ENCODE assay signal across 1 cellular context in the genomic region with DNA sequence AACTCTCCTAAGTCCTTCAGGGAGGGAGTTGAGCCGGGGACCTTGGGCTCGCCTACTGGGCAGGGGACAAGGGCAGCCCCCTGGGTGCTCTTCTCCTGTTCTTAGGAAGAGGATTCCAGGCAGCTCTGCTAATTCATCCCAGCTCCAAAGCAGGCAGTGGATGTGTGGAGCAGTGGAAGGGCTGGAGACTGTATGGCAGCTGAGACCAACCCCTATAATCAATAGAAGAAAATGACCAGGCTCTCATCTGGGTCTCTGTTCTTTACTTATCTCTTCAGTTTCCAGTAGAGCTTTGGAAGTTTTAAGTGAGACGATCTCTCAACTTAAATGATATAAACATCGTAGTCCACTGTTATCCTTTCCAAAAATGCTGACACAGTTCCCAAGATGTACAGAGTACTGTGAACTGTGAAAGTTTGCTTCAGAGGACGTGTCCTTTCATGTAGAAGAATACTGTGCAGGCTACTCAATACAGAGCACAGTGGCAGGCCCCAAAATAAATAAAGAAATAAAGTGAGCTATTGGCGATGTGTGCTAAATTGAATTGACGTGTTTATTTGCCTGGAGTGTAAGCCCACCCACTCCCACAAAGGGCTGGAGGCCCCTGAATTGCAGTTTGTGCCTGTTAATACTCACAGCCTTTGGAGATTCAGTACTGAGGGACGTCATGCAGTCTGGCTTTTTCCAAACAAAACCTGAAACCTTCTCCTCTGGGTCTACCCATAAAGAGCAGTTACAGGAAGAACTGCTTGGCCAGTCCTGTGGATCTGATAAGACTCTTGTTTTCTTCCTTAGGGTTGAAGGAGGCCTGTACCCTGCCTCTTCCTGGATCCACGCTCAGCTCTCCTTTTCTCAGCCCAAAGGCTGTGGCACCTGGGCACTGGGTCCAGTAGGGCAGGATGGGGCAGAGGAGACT.
TF ChIP-seq lines count a peak whose summit lies in the region.

No MANE protein-coding gene starts in this region.

TF ChIP-seq in HepG2, 621 proteins besides CTCF, POLR2A, EP300 and RAD21 (continued from another document):
- TF ChIP-seq JARID2 (CRISPR knock-in tag; IDR thresholded peaks at IDR 0.05; ENCODE audit: insufficient replicate concordance) (no peak), CBX5 (CRISPR knock-in tag; IDR thresholded peaks at IDR 0.05; ENCODE audit: borderline replicate concordance) (no peak), FOXC1 (CRISPR knock-in tag; IDR thresholded peaks at IDR 0.05; ENCODE audit: borderline replicate concordance) (no peak), ZBTB38 (CRISPR knock-in tag; IDR thresholded peaks at IDR 0.05) (no peak), ZNF660 (CRISPR knock-in tag; IDR thresholded peaks at IDR 0.05; ENCODE audit: borderline replicate concordance, low read depth) (no peak), KLF15 (CRISPR knock-in tag; IDR thresholded peaks at IDR 0.05; ENCODE audit: borderline replicate concordance) (no peak), RARG (CRISPR knock-in tag; IDR thresholded peaks at IDR 0.05; ENCODE audit: low read depth) (no peak), ZNF550 (CRISPR knock-in tag; IDR thresholded peaks at IDR 0.05; ENCODE audit: borderline replicate concordance) (no peak), ATF7-NPFF (CRISPR knock-in tag; IDR thresholded peaks at IDR 0.05; ENCODE audit: low read depth) (0 out of 2 replicates have a peak, but pooled peaks have one; percentile 8), EHMT2 (IDR thresholded peaks at IDR 0.05; ENCODE audit: borderline replicate concordance, low read depth, low read length) (no peak), ZNF33B (CRISPR knock-in tag; IDR thresholded peaks at IDR 0.05) (no peak), ZNF790 (CRISPR knock-in tag; IDR thresholded peaks at IDR 0.05; ENCODE audit: borderline replicate concordance) (no peak), TMF1 (CRISPR knock-in tag; IDR thresholded peaks at IDR 0.05; ENCODE audit: low read depth) (no peak), ZNF879 (CRISPR knock-in tag; IDR thresholded peaks at IDR 0.05) (no peak), NFATC3 (CRISPR knock-in tag; IDR thresholded peaks at IDR 0.05) (no peak), CEBPB (IDR thresholded peaks at IDR 0.05; ENCODE audit: borderline replicate concordance, low read depth, low read length) (no peak), ZNF12 (CRISPR knock-in tag; IDR thresholded peaks at IDR 0.05) (no peak), BORCS8-MEF2B (CRISPR knock-in tag; IDR thresholded peaks at IDR 0.05) (no peak), YY1 (IDR thresholded peaks at IDR 0.05; ENCODE audit: insufficient read depth, insufficient replicate concordance, low read depth, low read length) (no peak), NFE2L2 (IDR thresholded peaks at IDR 0.05; ENCODE audit: low read length) (no peak), ERF (CRISPR knock-in tag; IDR thresholded peaks at IDR 0.05) (no peak)
- TF ChIP-seq, protein P1, sequence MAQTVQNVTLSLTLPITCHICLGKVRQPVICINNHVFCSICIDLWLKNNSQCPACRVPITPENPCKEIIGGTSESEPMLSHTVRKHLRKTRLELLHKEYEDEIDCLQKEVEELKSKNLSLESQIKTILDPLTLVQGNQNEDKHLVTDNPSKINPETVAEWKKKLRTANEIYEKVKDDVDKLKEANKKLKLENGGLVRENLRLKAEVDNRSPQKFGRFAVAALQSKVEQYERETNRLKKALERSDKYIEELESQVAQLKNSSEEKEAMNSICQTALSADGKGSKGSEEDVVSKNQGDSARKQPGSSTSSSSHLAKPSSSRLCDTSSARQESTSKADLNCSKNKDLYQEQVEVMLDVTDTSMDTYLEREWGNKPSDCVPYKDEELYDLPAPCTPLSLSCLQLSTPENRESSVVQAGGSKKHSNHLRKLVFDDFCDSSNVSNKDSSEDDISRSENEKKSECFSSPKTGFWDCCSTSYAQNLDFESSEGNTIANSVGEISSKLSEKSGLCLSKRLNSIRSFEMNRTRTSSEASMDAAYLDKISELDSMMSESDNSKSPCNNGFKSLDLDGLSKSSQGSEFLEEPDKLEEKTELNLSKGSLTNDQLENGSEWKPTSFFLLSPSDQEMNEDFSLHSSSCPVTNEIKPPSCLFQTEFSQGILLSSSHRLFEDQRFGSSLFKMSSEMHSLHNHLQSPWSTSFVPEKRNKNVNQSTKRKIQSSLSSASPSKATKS (CRISPR knock-in tag; IDR thresholded peaks at IDR 0.05) = no peak
- TF ChIP-seq, protein P2, sequence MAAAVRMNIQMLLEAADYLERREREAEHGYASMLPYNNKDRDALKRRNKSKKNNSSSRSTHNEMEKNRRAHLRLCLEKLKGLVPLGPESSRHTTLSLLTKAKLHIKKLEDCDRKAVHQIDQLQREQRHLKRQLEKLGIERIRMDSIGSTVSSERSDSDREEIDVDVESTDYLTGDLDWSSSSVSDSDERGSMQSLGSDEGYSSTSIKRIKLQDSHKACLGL (CRISPR knock-in tag; IDR thresholded peaks at IDR 0.05) = no peak
- TF ChIP-seq, protein P3, sequence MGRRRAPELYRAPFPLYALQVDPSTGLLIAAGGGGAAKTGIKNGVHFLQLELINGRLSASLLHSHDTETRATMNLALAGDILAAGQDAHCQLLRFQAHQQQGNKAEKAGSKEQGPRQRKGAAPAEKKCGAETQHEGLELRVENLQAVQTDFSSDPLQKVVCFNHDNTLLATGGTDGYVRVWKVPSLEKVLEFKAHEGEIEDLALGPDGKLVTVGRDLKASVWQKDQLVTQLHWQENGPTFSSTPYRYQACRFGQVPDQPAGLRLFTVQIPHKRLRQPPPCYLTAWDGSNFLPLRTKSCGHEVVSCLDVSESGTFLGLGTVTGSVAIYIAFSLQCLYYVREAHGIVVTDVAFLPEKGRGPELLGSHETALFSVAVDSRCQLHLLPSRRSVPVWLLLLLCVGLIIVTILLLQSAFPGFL (CRISPR knock-in tag; IDR thresholded peaks at IDR 0.05) = no peak
- TF ChIP-seq, protein P4, sequence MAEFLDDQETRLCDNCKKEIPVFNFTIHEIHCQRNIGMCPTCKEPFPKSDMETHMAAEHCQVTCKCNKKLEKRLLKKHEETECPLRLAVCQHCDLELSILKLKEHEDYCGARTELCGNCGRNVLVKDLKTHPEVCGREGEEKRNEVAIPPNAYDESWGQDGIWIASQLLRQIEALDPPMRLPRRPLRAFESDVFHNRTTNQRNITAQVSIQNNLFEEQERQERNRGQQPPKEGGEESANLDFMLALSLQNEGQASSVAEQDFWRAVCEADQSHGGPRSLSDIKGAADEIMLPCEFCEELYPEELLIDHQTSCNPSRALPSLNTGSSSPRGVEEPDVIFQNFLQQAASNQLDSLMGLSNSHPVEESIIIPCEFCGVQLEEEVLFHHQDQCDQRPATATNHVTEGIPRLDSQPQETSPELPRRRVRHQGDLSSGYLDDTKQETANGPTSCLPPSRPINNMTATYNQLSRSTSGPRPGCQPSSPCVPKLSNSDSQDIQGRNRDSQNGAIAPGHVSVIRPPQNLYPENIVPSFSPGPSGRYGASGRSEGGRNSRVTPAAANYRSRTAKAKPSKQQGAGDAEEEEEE (CRISPR knock-in tag; IDR thresholded peaks at IDR 0.05; ENCODE audit: borderline replicate concordance) = no peak
- TF ChIP-seq, protein P5, sequence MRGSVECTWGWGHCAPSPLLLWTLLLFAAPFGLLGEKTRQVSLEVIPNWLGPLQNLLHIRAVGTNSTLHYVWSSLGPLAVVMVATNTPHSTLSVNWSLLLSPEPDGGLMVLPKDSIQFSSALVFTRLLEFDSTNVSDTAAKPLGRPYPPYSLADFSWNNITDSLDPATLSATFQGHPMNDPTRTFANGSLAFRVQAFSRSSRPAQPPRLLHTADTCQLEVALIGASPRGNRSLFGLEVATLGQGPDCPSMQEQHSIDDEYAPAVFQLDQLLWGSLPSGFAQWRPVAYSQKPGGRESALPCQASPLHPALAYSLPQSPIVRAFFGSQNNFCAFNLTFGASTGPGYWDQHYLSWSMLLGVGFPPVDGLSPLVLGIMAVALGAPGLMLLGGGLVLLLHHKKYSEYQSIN (CRISPR knock-in tag; IDR thresholded peaks at IDR 0.05; ENCODE audit: borderline replicate concordance) = no peak
- TF ChIP-seq, protein P6, sequence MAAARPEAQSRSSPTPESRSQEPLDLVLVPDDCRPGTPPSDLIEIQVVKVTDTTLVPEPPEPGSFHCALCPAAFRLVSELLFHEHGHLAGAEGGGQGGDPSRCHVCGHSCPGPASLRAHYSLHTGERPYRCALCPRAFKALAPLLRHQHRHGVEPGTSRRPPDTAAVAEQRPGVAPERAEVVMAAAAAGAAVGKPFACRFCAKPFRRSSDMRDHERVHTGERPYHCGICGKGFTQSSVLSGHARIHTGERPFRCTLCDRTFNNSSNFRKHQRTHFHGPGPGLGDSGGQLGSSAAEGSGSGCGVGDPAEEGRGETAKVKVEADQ (CRISPR knock-in tag; IDR thresholded peaks at IDR 0.05; ENCODE audit: borderline replicate concordance) = no peak
- TF ChIP-seq, protein P7, sequence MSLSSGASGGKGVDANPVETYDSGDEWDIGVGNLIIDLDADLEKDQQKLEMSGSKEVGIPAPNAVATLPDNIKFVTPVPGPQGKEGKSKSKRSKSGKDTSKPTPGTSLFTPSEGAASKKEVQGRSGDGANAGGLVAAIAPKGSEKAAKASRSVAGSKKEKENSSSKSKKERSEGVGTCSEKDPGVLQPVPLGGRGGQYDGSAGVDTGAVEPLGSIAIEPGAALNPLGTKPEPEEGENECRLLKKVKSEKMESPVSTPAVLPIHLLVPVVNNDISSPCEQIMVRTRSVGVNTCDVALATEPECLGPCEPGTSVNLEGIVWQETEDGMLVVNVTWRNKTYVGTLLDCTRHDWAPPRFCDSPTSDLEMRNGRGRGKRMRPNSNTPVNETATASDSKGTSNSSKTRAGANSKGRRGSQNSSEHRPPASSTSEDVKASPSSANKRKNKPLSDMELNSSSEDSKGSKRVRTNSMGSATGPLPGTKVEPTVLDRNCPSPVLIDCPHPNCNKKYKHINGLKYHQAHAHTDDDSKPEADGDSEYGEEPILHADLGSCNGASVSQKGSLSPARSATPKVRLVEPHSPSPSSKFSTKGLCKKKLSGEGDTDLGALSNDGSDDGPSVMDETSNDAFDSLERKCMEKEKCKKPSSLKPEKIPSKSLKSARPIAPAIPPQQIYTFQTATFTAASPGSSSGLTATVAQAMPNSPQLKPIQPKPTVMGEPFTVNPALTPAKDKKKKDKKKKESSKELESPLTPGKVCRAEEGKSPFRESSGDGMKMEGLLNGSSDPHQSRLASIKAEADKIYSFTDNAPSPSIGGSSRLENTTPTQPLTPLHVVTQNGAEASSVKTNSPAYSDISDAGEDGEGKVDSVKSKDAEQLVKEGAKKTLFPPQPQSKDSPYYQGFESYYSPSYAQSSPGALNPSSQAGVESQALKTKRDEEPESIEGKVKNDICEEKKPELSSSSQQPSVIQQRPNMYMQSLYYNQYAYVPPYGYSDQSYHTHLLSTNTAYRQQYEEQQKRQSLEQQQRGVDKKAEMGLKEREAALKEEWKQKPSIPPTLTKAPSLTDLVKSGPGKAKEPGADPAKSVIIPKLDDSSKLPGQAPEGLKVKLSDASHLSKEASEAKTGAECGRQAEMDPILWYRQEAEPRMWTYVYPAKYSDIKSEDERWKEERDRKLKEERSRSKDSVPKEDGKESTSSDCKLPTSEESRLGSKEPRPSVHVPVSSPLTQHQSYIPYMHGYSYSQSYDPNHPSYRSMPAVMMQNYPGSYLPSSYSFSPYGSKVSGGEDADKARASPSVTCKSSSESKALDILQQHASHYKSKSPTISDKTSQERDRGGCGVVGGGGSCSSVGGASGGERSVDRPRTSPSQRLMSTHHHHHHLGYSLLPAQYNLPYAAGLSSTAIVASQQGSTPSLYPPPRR (CRISPR knock-in tag; IDR thresholded peaks at IDR 0.05; ENCODE audit: borderline replicate concordance) = no peak
- TF ChIP-seq, protein P8, sequence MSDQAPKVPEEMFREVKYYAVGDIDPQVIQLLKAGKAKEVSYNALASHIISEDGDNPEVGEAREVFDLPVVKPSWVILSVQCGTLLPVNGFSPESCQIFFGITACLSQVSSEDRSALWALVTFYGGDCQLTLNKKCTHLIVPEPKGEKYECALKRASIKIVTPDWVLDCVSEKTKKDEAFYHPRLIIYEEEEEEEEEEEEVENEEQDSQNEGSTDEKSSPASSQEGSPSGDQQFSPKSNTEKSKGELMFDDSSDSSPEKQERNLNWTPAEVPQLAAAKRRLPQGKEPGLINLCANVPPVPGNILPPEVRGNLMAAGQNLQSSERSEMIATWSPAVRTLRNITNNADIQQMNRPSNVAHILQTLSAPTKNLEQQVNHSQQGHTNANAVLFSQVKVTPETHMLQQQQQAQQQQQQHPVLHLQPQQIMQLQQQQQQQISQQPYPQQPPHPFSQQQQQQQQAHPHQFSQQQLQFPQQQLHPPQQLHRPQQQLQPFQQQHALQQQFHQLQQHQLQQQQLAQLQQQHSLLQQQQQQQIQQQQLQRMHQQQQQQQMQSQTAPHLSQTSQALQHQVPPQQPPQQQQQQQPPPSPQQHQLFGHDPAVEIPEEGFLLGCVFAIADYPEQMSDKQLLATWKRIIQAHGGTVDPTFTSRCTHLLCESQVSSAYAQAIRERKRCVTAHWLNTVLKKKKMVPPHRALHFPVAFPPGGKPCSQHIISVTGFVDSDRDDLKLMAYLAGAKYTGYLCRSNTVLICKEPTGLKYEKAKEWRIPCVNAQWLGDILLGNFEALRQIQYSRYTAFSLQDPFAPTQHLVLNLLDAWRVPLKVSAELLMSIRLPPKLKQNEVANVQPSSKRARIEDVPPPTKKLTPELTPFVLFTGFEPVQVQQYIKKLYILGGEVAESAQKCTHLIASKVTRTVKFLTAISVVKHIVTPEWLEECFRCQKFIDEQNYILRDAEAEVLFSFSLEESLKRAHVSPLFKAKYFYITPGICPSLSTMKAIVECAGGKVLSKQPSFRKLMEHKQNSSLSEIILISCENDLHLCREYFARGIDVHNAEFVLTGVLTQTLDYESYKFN (CRISPR knock-in tag; conservative IDR thresholded peaks at IDR 0.05) = no peak
